ENCODE assay signal across 1 cellular context in the genomic region with DNA sequence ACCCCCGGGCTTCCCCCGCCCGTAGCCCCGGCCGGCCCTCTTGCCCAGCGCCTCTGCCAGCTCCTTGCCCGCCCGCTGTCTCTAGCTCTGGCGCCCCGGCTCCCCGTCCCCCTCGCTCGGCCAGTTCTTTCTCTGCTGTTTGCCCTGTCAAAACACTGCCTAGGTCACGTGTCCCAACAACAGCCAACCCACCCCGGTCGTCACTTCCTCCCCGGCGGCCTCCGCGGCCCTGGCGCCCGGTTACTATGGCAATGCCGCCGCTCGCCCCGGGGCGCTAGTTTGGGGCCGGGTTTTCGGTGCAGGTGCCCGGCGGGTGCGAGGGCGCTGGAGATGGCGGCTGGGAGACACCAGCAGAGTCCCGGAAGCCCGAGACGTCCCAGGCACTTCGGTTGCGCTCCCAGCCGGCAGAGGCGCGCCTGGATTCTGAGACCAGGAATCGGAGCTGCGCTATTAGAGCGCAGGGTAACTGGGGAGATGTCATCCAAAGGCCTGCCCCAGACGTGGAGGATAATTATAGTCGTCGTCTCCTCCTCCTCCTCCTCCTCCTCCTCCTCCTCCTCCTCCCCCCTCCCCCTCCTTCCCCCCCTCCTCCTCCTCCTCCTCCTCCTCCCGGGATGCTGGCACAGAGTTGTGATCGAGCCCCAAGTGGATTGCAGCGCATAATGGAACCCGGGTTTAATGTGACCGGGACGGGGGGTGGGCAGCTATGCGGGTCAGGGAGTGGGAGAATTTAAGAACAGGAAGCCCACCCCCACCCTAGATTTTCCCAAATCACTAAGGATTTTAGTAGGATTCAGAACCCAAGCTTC.
TF ChIP-seq lines count a peak whose summit lies in the region.

ATOSA (minus strand) TSS at position 157 of the 809 bp plus-strand sequence. CDS start 1,367 bp downstream, outside the sequence.

TF ChIP-seq in HepG2, 621 proteins besides CTCF, POLR2A, EP300 and RAD21 (continued from another document):
- TF ChIP-seq, protein P1, sequence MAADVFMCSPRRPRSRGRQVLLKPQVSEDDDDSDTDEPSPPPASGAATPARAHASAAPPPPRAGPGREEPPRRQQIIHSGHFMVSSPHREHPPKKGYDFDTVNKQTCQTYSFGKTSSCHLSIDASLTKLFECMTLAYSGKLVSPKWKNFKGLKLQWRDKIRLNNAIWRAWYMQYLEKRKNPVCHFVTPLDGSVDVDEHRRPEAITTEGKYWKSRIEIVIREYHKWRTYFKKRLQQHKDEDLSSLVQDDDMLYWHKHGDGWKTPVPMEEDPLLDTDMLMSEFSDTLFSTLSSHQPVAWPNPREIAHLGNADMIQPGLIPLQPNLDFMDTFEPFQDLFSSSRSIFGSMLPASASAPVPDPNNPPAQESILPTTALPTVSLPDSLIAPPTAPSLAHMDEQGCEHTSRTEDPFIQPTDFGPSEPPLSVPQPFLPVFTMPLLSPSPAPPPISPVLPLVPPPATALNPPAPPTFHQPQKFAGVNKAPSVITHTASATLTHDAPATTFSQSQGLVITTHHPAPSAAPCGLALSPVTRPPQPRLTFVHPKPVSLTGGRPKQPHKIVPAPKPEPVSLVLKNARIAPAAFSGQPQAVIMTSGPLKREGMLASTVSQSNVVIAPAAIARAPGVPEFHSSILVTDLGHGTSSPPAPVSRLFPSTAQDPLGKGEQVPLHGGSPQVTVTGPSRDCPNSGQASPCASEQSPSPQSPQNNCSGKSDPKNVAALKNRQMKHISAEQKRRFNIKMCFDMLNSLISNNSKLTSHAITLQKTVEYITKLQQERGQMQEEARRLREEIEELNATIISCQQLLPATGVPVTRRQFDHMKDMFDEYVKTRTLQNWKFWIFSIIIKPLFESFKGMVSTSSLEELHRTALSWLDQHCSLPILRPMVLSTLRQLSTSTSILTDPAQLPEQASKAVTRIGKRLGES (CRISPR knock-in tag; IDR thresholded peaks at IDR 0.05; ENCODE audit: borderline replicate concordance) = no peak
- TF ChIP-seq ZNF629 (CRISPR knock-in tag; conservative IDR thresholded peaks at IDR 0.05) (no peak), HOXA3 (CRISPR knock-in tag; IDR thresholded peaks at IDR 0.05) (no peak; the same call in 1 of the 2 replicates), THAP11 (CRISPR knock-in tag; IDR thresholded peaks at IDR 0.05) (peak; percentile 61), ZNF232 (CRISPR knock-in tag; IDR thresholded peaks at IDR 0.05; ENCODE audit: borderline replicate concordance) (no peak), ZNF33A (CRISPR knock-in tag; IDR thresholded peaks at IDR 0.05; ENCODE audit: borderline replicate concordance) (no peak), ATRX (CRISPR knock-in tag; IDR thresholded peaks at IDR 0.05; ENCODE audit: borderline replicate concordance) (no peak), MEF2D (CRISPR knock-in tag; IDR thresholded peaks at IDR 0.05) (no peak), MEIS2 (CRISPR knock-in tag; IDR thresholded peaks at IDR 0.05) (0 out of 2 replicates have a peak, but pooled peaks have one; percentile 41), HOMEZ (CRISPR knock-in tag; IDR thresholded peaks at IDR 0.05; ENCODE audit: low read depth) (no peak; the same call in 1 of the 2 replicates), ZNF574 (CRISPR knock-in tag; IDR thresholded peaks at IDR 0.05) (peak; percentile 44; the same call in 1 of the 2 replicates), NRL (CRISPR knock-in tag; IDR thresholded peaks at IDR 0.05; ENCODE audit: borderline replicate concordance) (peak; percentile 4; the same call in 1 of the 2 replicates), NCOA2 (CRISPR knock-in tag; IDR thresholded peaks at IDR 0.05) (no peak), ZSCAN29 (CRISPR knock-in tag; conservative IDR thresholded peaks at IDR 0.05) (no peak), ZNF30 (CRISPR knock-in tag; IDR thresholded peaks at IDR 0.05) (no peak), ZNF569 (CRISPR knock-in tag; IDR thresholded peaks at IDR 0.05; ENCODE audit: borderline replicate concordance) (no peak), ZUFSP (CRISPR knock-in tag; IDR thresholded peaks at IDR 0.05; ENCODE audit: borderline replicate concordance) (no peak), MIER2 (CRISPR knock-in tag; IDR thresholded peaks at IDR 0.05) (no peak), CREB1 (IDR thresholded peaks at IDR 0.05) (peak; percentile 78), CREB1 (CRISPR knock-in tag; IDR thresholded peaks at IDR 0.05) (peak; percentile 91)
TF ChIP-seq in HepG2: peak in this region for 117.
